ENCODE assay signal across 13 cellular contexts in the genomic region with DNA sequence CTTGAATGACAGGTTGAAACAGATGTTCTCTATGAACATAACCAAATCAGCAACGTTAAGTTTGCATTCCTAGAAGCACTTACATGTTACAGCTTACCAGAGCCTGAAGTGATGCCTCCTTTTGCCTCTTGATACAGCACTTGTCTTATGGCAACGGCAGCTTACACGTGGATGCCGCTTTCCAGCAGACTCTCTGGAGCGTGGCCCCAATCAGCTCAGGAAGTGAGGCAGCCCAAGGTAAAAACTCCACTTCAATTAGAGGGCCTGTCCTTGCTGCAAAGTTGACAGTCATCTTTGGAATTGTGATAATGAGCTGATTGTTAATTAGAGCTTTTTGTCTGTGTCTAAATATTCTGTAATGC.
A peak's percentile ranks its signal among the peaks of the same experiment; 100 is the strongest.
DNase-seq lines count a peak whose midpoint lies in the region; ATAC-seq, FAIRE-seq and TF ChIP-seq lines count a peak whose summit lies in the region.
"Had no signal": no experiment of that assay in that cellular context is flagged by ENCODE, and none has a peak within 500 bp of the region (broad histone marks: within the 10 kb centered on the region; RNA-seq: fewer than 3 reads in every experiment).

No MANE protein-coding gene starts in this region.

- ATAC-seq in HG03039 (IDR thresholded peaks at IDR 0.05; ENCODE audit: unreplicated experiment), result no peak
- ATAC-seq: CD8-positive, alpha-beta T cell; HCT116 had no signal

- peak; percentile 21 for FAIRE-seq in D721Med (lab: Jason Lieb, UNC)
- FAIRE-seq: GM12891 had no signal

- TF ChIP-seq CTCF in D721Med (IDR thresholded peaks at IDR 0.05; ENCODE audit: insufficient read depth, missing control alignments), result no peak

- DNase-seq in NCI-H82 (lab: John Stamatoyannopoulos, UW), result peak; percentile 14
- no peak for DNase-seq in NCI-H82 treated with DMSO at 0.1 percent for 48 hours (lab: John Stamatoyannopoulos, UW; ENCODE audit: unreplicated experiment)
- no peak for DNase-seq in D721Med (ENCODE audit: insufficient read length, low spot score)
- DNase-seq in NCI-H526 (lab: John Stamatoyannopoulos, UW), result peak; percentile 67 to 75
- DNase-seq in activated CD4-positive, CD25-positive, alpha-beta regulatory T cell treated with anti-CD3 and anti-CD28 coated beads, Interleukin-2, amount 50 U/mL, for 72 hours, result no peak
- DNase-seq: Caco-2; CD8-positive, alpha-beta T cell; DMS79; GF-D8; H9 had no signal

Comparison
In these comparisons a context has a peak if more than half of its experiments do, and no peak if none do; other contexts are left out.
1. DNase-seq: peak in NCI-H82 (single experiment) and NCI-H526 (2 of 2); none in NCI-H82 treated with DMSO at 0.1 percent for 48 hours (single experiment), D721Med (single experiment) and activated CD4-positive, CD25-positive, alpha-beta regulatory T cell treated with anti-CD3 and anti-CD28 coated beads, Interleukin-2, amount 50 U/mL, for 72 hours (single experiment).